Comparison of ENCODE assay signal across 20 cellular contexts in genomic region chr11:44258839-44259420, GRCh38. TPM values are rescaled to one million over a fixed set of nuclear protein-coding genes. Genes with fewer than 3 reads are reported as not detected.
"Had no signal": no experiment of that assay in that cellular context is flagged by ENCODE, and none has a peak within 500 bp of the region (broad histone marks: within the 10 kb centered on the region; RNA-seq: fewer than 3 reads in every experiment).

No MANE protein-coding gene starts in this region.

- H3K9me3 ChIP-seq: pancreas, stomach, thoracic aorta, transverse colon had no signal

- H3K4me2 ChIP-seq: hepatocyte, smooth muscle cell had no signal

- H2AFZ ChIP-seq: hepatocyte had no signal

- ATAC-seq: left cardiac atrium; naive thymus-derived CD4-positive, alpha-beta T cell; pancreas; stimulated activated effector memory CD8-positive, alpha-beta T cell treated with anti-CD3 and anti-CD28 coated beads, Interleukin-12 subunit alpha, Interleukin-12 subunit beta, amount 100 ng/mL, for 72 hours had no signal

- H3K9me3 Mint-ChIP-seq: stimulated activated effector memory CD8-positive, alpha-beta T cell treated with anti-CD3 and anti-CD28 coated beads, Interleukin-12 subunit alpha, Interleukin-12 subunit beta, amount 100 ng/mL, for 72 hours had no signal

- H3K27me3 ChIP-seq: hepatocyte, pancreas, transverse colon had no signal

- H3K36me3 ChIP-seq: left ventricle myocardium inferior, pancreas, stomach, thoracic aorta, transverse colon had no signal

- H3K4me3 Mint-ChIP-seq: stimulated activated effector memory CD8-positive, alpha-beta T cell treated with anti-CD3 and anti-CD28 coated beads, Interleukin-12 subunit alpha, Interleukin-12 subunit beta, amount 100 ng/mL, for 72 hours had no signal

- FAIRE-seq: kidney, pancreas had no signal

- H3K4me1 ChIP-seq: pancreas, transverse colon had no signal

- H3K36me3 Mint-ChIP-seq: naive thymus-derived CD4-positive, alpha-beta T cell; stimulated activated effector memory CD8-positive, alpha-beta T cell treated with anti-CD3 and anti-CD28 coated beads, Interleukin-12 subunit alpha, Interleukin-12 subunit beta, amount 100 ng/mL, for 72 hours had no signal

- H3K27ac Mint-ChIP-seq: naive thymus-derived CD4-positive, alpha-beta T cell; progenitor cell of endocrine pancreas; stimulated activated effector memory CD8-positive, alpha-beta T cell treated with anti-CD3 and anti-CD28 coated beads, Interleukin-12 subunit alpha, Interleukin-12 subunit beta, amount 100 ng/mL, for 72 hours had no signal

- H3K4me3 ChIP-seq: hepatocyte, left ventricle myocardium inferior, lung, pancreas, smooth muscle cell, stomach, thoracic aorta, transverse colon had no signal

- DNase-seq: foreskin melanocyte; kidney; left cardiac atrium; left ventricle myocardium inferior; naive thymus-derived CD4-positive, alpha-beta T cell; nucleus accumbens; pancreas; right cardiac atrium; stimulated activated CD4-positive, alpha-beta T cell treated with anti-CD3 and anti-CD28 coated beads, Interleukin-2, amount 100 ng/mL, for 48 hours; stomach; substantia nigra; transverse colon had no signal

- H3K79me2 ChIP-seq: hepatocyte had no signal

- H3K27ac ChIP-seq: hepatocyte, left ventricle myocardium inferior, pancreas, stomach, thoracic aorta, transverse colon had no signal

RNA-seq across cellular contexts. Expression of gene ALX4, which starts 51.0 kb away (rescaled TPM):
- total RNA-seq: epithelial cell of proximal tubule; left ventricle myocardium inferior; naive thymus-derived CD4-positive, alpha-beta T cell; progenitor cell of endocrine pancreas; right cardiac atrium; smooth muscle cell; stomach; thoracic aorta; transverse colon had no signal
- polyA plus RNA-seq: neural cell, smooth muscle cell, stomach had no signal
